ENCODE assay signal across 18 cellular contexts in the genomic region with DNA sequence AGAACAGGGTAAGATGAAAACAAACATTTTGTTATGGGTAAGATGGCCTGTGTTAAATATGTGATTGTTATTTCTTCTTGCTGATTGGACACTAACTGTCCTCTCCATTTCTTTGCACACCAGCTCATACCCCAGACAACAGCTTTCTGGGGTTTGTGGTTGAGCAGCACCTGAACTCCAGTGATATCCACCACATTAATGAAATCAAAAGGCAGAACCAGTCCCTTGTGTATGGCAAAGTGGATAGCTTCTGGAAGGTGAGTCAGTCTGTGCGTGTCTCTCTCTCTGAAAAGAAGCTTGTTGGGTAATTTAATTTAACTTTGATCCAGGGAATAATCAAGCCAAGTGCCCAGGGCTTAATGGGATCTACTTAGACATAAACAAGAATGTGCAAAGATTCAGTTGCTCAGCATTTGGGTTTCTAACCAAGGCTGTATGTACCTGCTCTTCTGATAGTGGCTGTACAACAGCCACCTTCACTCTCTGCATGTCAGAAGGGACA.
"Had no signal": no experiment of that assay in that cellular context is flagged by ENCODE, and none has a peak within 500 bp of the region (broad histone marks: within the 10 kb centered on the region; RNA-seq: fewer than 3 reads in every experiment).

No MANE protein-coding gene starts in this region.

- H3K27me3 ChIP-seq: spleen, transverse colon had no signal

- H3K9me3 Mint-ChIP-seq: activated CD4-positive, alpha-beta memory T cell treated with anti-CD3 and anti-CD28 coated beads, Interleukin-2, amount 10 ng/mL, durations not matched to agents 7 days and 5 days; effector memory CD8-positive, alpha-beta T cell; natural killer cell; stimulated activated memory B cell treated with anti-CD40 and anti-IgM and Interleukin-4, amounts not matched to agents 10 μg/mL and 1 μg/mL and 100 μg/mL, for 72 hours; T-helper 2 cell treated with Interferon-gamma antibody and Interleukin-4, amounts not matched to agents 5 μg/mL and 100 μg/mL, for 36 hours had no signal

- DNase-seq: activated CD4-positive, alpha-beta memory T cell treated with anti-CD3 and anti-CD28 coated beads, Interleukin-2, amount 10 ng/mL, durations not matched to agents 7 days and 5 days; activated CD4-positive, alpha-beta T cell treated with anti-CD3 and anti-CD28 coated beads for 1 hour; activated CD8-positive, alpha-beta memory T cell treated with anti-CD3 and anti-CD28 coated beads, Interleukin-2, amount 50 U/mL, for 48 hours; activated naive CD4-positive, alpha-beta T cell; central memory CD4-positive, alpha-beta T cell; cortex of kidney; effector memory CD8-positive, alpha-beta T cell; erythroblast; hippocampal formation; natural killer cell; occipital lobe; spleen; stimulated activated CD4-positive, alpha-beta T cell treated with anti-CD3 and anti-CD28 coated beads, Interleukin-1b, Interleukin-23, amount 100 ng/mL, for 48 hours; transverse colon had no signal

- ATAC-seq: effector memory CD8-positive, alpha-beta T cell; natural killer cell; sciatic nerve; stimulated activated memory B cell treated with anti-CD40 and anti-IgM and Interleukin-4, amounts not matched to agents 10 μg/mL and 1 μg/mL and 100 μg/mL, for 72 hours had no signal

- H3K9me3 ChIP-seq: spleen, transverse colon had no signal

- H3K27ac ChIP-seq: spleen, transverse colon had no signal

- H3K27ac Mint-ChIP-seq: activated CD4-positive, alpha-beta memory T cell treated with anti-CD3 and anti-CD28 coated beads, Interleukin-2, amount 10 ng/mL, durations not matched to agents 7 days and 5 days; natural killer cell; progenitor cell of endocrine pancreas; T-helper 2 cell treated with Interferon-gamma antibody and Interleukin-4, amounts not matched to agents 5 μg/mL and 100 μg/mL, for 36 hours had no signal

- H3K36me3 Mint-ChIP-seq: natural killer cell had no signal

- H3K4me1 Mint-ChIP-seq: activated CD4-positive, alpha-beta memory T cell treated with anti-CD3 and anti-CD28 coated beads, Interleukin-2, amount 10 ng/mL, durations not matched to agents 7 days and 5 days; natural killer cell had no signal

- H3K4me3 Mint-ChIP-seq: activated CD4-positive, alpha-beta memory T cell treated with anti-CD3 and anti-CD28 coated beads, Interleukin-2, amount 10 ng/mL, durations not matched to agents 7 days and 5 days; effector memory CD8-positive, alpha-beta T cell; natural killer cell; stimulated activated memory B cell treated with anti-CD40 and anti-IgM and Interleukin-4, amounts not matched to agents 10 μg/mL and 1 μg/mL and 100 μg/mL, for 72 hours; T-helper 2 cell treated with Interferon-gamma antibody and Interleukin-4, amounts not matched to agents 5 μg/mL and 100 μg/mL, for 36 hours had no signal

- H3K27me3 Mint-ChIP-seq: activated CD4-positive, alpha-beta memory T cell treated with anti-CD3 and anti-CD28 coated beads, Interleukin-2, amount 10 ng/mL, durations not matched to agents 7 days and 5 days; effector memory CD8-positive, alpha-beta T cell; progenitor cell of endocrine pancreas; stimulated activated memory B cell treated with anti-CD40 and anti-IgM and Interleukin-4, amounts not matched to agents 10 μg/mL and 1 μg/mL and 100 μg/mL, for 72 hours had no signal
